ENCODE assay signal across 21 cellular contexts in genomic region chr11:27697679-27698275, GRCh38. TPM values are rescaled to one million over a fixed set of nuclear protein-coding genes. Genes with fewer than 3 reads are reported as not detected.
DNase-seq lines count a peak whose midpoint lies in the region; ATAC-seq, FAIRE-seq and TF ChIP-seq lines count a peak whose summit lies in the region.
"Had no signal": no experiment of that assay in that cellular context is flagged by ENCODE, and none has a peak within 500 bp of the region (broad histone marks: within the 10 kb centered on the region; RNA-seq: fewer than 3 reads in every experiment).

No MANE protein-coding gene starts in this region.

- peaks cover 0 to 4% (median 0%) of the 10 kb centered on the region in 3 donors for H3K36me3 Mint-ChIP-seq in naive thymus-derived CD8-positive, alpha-beta T cell
- H3K36me3 Mint-ChIP-seq: memory B cell; stimulated activated naive B cell treated with anti-CD40 and anti-IgM and Interleukin-4, amounts not matched to agents 10 μg/mL and 1 μg/mL and 100 μg/mL, for 72 hours had no signal

- in situ Hi-C loops in astrocyte of the spinal cord (cut with HindIII; ENCODE audit: low sequenced_read_pairs) (no loop called here), GM13977 (cut with MboI; ENCODE audit: low pct_unique_long_range_greater_than_20kb, low sequenced_read_pairs, unreplicated experiment) (loop anchor here (25.0 kb wide), 1 partner anchor 990 kb away; no protein-coding TSS in a partner anchor)

- DNase-seq in A549 (ENCODE audit: low read depth in 1 of 2, low spot score in 1 of 2) (no peak), HCEC 1CT (peak; percentile 60), astrocyte of the spinal cord (ENCODE audit: low read depth, low spot score) (peak; percentile 41), iris pigment epithelial cell (ENCODE audit: low read depth) (peak; percentile 67), left lung (no peak), sigmoid colon (no peak), GM13977 (ENCODE audit: low spot score) (no peak)
- DNase-seq in naive thymus-derived CD8-positive, alpha-beta T cell: no peak
- DNase-seq: activated CD4-positive, CD25-positive, alpha-beta regulatory T cell treated with anti-CD3 and anti-CD28 coated beads, Interleukin-2, amount 50 U/mL, for 72 hours; activated naive CD4-positive, alpha-beta T cell treated with anti-CD3 and anti-CD28 coated beads for 36 hours; NCI-H1417; NCI-H2227 treated with DMSO at 0.1 percent for 48 hours; NK-92 treated with Interleukin-12 subunit alpha and Interleukin-12 subunit beta, amount 100 ng/mL, for 24 hours; spleen; stimulated activated naive B cell treated with anti-CD40 and anti-IgM and Interleukin-4, amounts not matched to agents 10 μg/mL and 1 μg/mL and 100 μg/mL, for 72 hours; T-helper 17 cell; upper lobe of right lung had no signal

- peaks cover 49 to 88% (median 52%) of the 10 kb centered on the region in 5 donors for H3K27me3 Mint-ChIP-seq in naive thymus-derived CD8-positive, alpha-beta T cell

- no peak for FAIRE-seq in A549 (lab: Jason Lieb, UNC)
- FAIRE-seq: A204.1 had no signal

- peaks cover 45% of the 10 kb centered on the region for H3K4me1 ChIP-seq in A549
- peaks cover 3 to 32% of the 10 kb centered on the region in 2 donors for H3K4me1 ChIP-seq in left lung
- peaks cover 3 to 38% (median 35%) of the 10 kb centered on the region in 4 donors for H3K4me1 ChIP-seq in sigmoid colon

- no peak overlapping the region for H3K4me3 Mint-ChIP-seq in naive thymus-derived CD8-positive, alpha-beta T cell
- H3K4me3 Mint-ChIP-seq: activated naive CD4-positive, alpha-beta T cell treated with anti-CD3 and anti-CD28 coated beads for 36 hours; memory B cell; stimulated activated naive B cell treated with anti-CD40 and anti-IgM and Interleukin-4, amounts not matched to agents 10 μg/mL and 1 μg/mL and 100 μg/mL, for 72 hours; T-helper 17 cell had no signal

- TF ChIP-seq POLR2A in A549 (IDR thresholded peaks at IDR 0.05; ENCODE audit: low read length): no peak
- TF ChIP-seq POLR2A in sigmoid colon (IDR thresholded peaks at IDR 0.05): no peak

- peaks cover 67 to 79% of the 10 kb centered on the region in 2 donors for H3K27me3 ChIP-seq in left lung
- peaks cover 23 to 82% (median 54%) of the 10 kb centered on the region in 3 donors for H3K27me3 ChIP-seq in sigmoid colon

- WGBS in A549 (ENCODE audit: missing lambda C conversion rate): 6% methylated on average over 2 of the region's 2 CpGs
- WGBS in sigmoid colon, 2 donors: 51 to 52% methylated on average over 2 of the region's 2 CpGs

- H3K4me1 Mint-ChIP-seq in naive thymus-derived CD8-positive, alpha-beta T cell: peaks cover 23 to 34% (median 26%) of the 10 kb centered on the region in 4 donors

- peak overlapping the region; percentile 90 to 96 for H3K27ac ChIP-seq in A549
- H3K27ac ChIP-seq in left lung: no peak overlapping the region
- no peak overlapping the region for H3K27ac ChIP-seq in sigmoid colon
- H3K27ac ChIP-seq: neutrophil, spleen, upper lobe of right lung had no signal

- TF ChIP-seq CTCF in A549 (IDR thresholded peaks at IDR 0.05) (no peak), astrocyte of the spinal cord (IDR thresholded peaks at IDR 0.05; ENCODE audit: low read depth, low read length) (no peak), left lung (IDR thresholded peaks at IDR 0.05) (no peak), sigmoid colon (IDR thresholded peaks at IDR 0.05) (no peak), GM13977 (IDR thresholded peaks at IDR 0.05; ENCODE audit: extremely low read depth, insufficient read depth, missing control alignments) (no peak)

- no peak overlapping the region for H3K27ac Mint-ChIP-seq in naive thymus-derived CD8-positive, alpha-beta T cell
- H3K27ac Mint-ChIP-seq: activated naive CD4-positive, alpha-beta T cell treated with anti-CD3 and anti-CD28 coated beads for 36 hours; memory B cell; stimulated activated naive B cell treated with anti-CD40 and anti-IgM and Interleukin-4, amounts not matched to agents 10 μg/mL and 1 μg/mL and 100 μg/mL, for 72 hours; T-helper 17 cell had no signal

- CTCF ChIA-PET in A549 (lab: Yijun Ruan, JAX): interaction anchor here (0.7 kb wide), 1 partner anchor 411 kb away, joined by 3 read pairs; no protein-coding TSS in a partner anchor

- no peaks in the 10 kb centered on the region for H3K9me3 Mint-ChIP-seq in naive thymus-derived CD8-positive, alpha-beta T cell
- H3K9me3 Mint-ChIP-seq: activated naive CD4-positive, alpha-beta T cell treated with anti-CD3 and anti-CD28 coated beads for 36 hours; memory B cell; stimulated activated naive B cell treated with anti-CD40 and anti-IgM and Interleukin-4, amounts not matched to agents 10 μg/mL and 1 μg/mL and 100 μg/mL, for 72 hours had no signal

- TF ChIP-seq RAD21 in A549 (conservative IDR thresholded peaks at IDR 0.05 in 1 of 2, IDR thresholded peaks at IDR 0.05 in 1 of 2): no peak

- TF ChIP-seq EP300 in A549 (IDR thresholded peaks at IDR 0.05) (no peak), sigmoid colon (IDR thresholded peaks at IDR 0.05) (no peak)

- peak overlapping the region; percentile 85 for H3K4me2 ChIP-seq in A549

- intact Hi-C loops in left lung (cut with DNase I) (no loop called here), sigmoid colon (cut with DNase I) (loop anchor here (2.0 to 5.0 kb wide), 3 partner anchors 1000 to 1635 kb away; no protein-coding TSS in a partner anchor)

- H3K36me3 ChIP-seq in left lung: no peaks in the 10 kb centered on the region
- H3K36me3 ChIP-seq in sigmoid colon: no peaks in the 10 kb centered on the region
- H3K36me3 ChIP-seq: neutrophil, spleen, upper lobe of right lung had no signal

- H3K4me3 ChIP-seq in A549: peak overlapping the region; percentile 78
- H3K4me3 ChIP-seq in astrocyte of the spinal cord (ENCODE audit: low read depth, low read length): peak overlapping the region; percentile 85
- H3K4me3 ChIP-seq in left lung: no peak overlapping the region
- H3K4me3 ChIP-seq in sigmoid colon: no peak overlapping the region

- H3K9me3 ChIP-seq in A549: no peaks in the 10 kb centered on the region
- H3K9me3 ChIP-seq in left lung: no peaks in the 10 kb centered on the region
- no peaks in the 10 kb centered on the region for H3K9me3 ChIP-seq in sigmoid colon
- H3K9me3 ChIP-seq: neutrophil, spleen, upper lobe of right lung had no signal

- POLR2A ChIA-PET in A549 (lab: Yijun Ruan, JAX): interaction anchor here (1.9 kb wide), 1 partner anchor 21 kb away, joined by 5 read pairs; no protein-coding TSS in a partner anchor
- POLR2A ChIA-PET in naive thymus-derived CD8-positive, alpha-beta T cell (lab: Charles Lee): no interaction called here

- ATAC-seq in A549: no peak
- no peak for ATAC-seq in naive thymus-derived CD8-positive, alpha-beta T cell
- ATAC-seq in left lung: no peak
- ATAC-seq: Right ventricle myocardium inferior; stimulated activated naive B cell treated with anti-CD40 and anti-IgM and Interleukin-4, amounts not matched to agents 10 μg/mL and 1 μg/mL and 100 μg/mL, for 72 hours; T-helper 17 cell; upper lobe of right lung had no signal

TF ChIP-seq in A549, 52 proteins besides CTCF, POLR2A, EP300 and RAD21:
- TF ChIP-seq JUNB (IDR thresholded peaks at IDR 0.05) (no peak), PHF8 (IDR thresholded peaks at IDR 0.05; ENCODE audit: borderline replicate concordance, low read depth) (no peak), RARB (CRISPR knock-in tag; IDR thresholded peaks at IDR 0.05) (no peak), FOXS1 (CRISPR knock-in tag; IDR thresholded peaks at IDR 0.05) (no peak), EHF (CRISPR knock-in tag; IDR thresholded peaks at IDR 0.05) (no peak), RFX5 (IDR thresholded peaks at IDR 0.05) (no peak), ESRRA (IDR thresholded peaks at IDR 0.05; ENCODE audit: borderline replicate concordance, low read length) (no peak)

RNA-seq across cellular contexts. Expression of gene BDNF, which starts 2.5 kb away (rescaled TPM):
- polyA plus RNA-seq in A549 (2011; rRNA removed): 25.4 and 33.7 TPM in 2 replicates
- polyA plus RNA-seq in A549 (2012; cell fraction: cytosol; rRNA removed): 11.5 and 13.1 TPM in 2 replicates
- polyA plus RNA-seq in A549 (2012; cell fraction: nucleus; rRNA removed): 14.7 and 21.5 TPM in 2 replicates
- 15.6 to 18.8 TPM (median 16.4 TPM) in 3 replicates for polyA plus RNA-seq in A549 (2017; fragmentation: RNase III; extraction: RNeasy Plus Mini Kit Qiagen cat#74134 plus additional on column Dnase treatment)
- 22.4 and 27.3 TPM in 2 replicates for polyA minus RNA-seq in A549 (2011; rRNA and poly(A)+ RNA removed)
- not detected for total RNA-seq in naive thymus-derived CD8-positive, alpha-beta T cell
- under 1 TPM in 2 of 3 donors, not detected in 1; 0.04 to 0.06 TPM for polyA plus RNA-seq in naive thymus-derived CD8-positive, alpha-beta T cell
- total RNA-seq in left lung: 1 to 10 TPM; 1.1 to 1.2 TPM
- total RNA-seq in sigmoid colon: 1 to 10 TPM in 2 of 4 donors, under 1 TPM in 2; 0.36 to 1.1 (median 0.79) TPM
- under 1 TPM in 1 of 3 donors, not detected in 2; 0.10 TPM for polyA plus RNA-seq in sigmoid colon
- total RNA-seq: activated naive CD4-positive, alpha-beta T cell treated with anti-CD3 and anti-CD28 coated beads for 36 hours; T-helper 17 cell had no signal

Comparison
In these comparisons a context has a peak if more than half of its experiments do, and no peak if none do; other contexts are left out.
1. DNase-seq: peak in HCEC 1CT (single experiment), astrocyte of the spinal cord (single experiment) and iris pigment epithelial cell (single experiment); none in A549 (0 of 2), naive thymus-derived CD8-positive, alpha-beta T cell (0 of 10), left lung (0 of 2), sigmoid colon (single experiment) and GM13977 (single experiment).
2. H3K27ac ChIP-seq: peak in A549 (2 of 2); none in left lung (0 of 2) and sigmoid colon (0 of 4).
3. H3K4me3 ChIP-seq: peak in A549 (single experiment) and astrocyte of the spinal cord (single experiment); none in left lung (0 of 2) and sigmoid colon (0 of 4).